ENCODE assay signal across 10 cellular contexts in genomic region chr13:96650301-96650886, GRCh38.
DNase-seq lines count a peak whose midpoint lies in the region; ATAC-seq and TF ChIP-seq lines count a peak whose summit lies in the region.
"Had no signal": no experiment of that assay in that cellular context is flagged by ENCODE, and none has a peak within 500 bp of the region (broad histone marks: within the 10 kb centered on the region; RNA-seq: fewer than 3 reads in every experiment).

No MANE protein-coding gene starts in this region.

- peak; percentile 81 for ATAC-seq in GM21825 (IDR thresholded peaks at IDR 0.05; ENCODE audit: unreplicated experiment)
- peak; percentile 50 for ATAC-seq in HG03558 (IDR thresholded peaks at IDR 0.05; ENCODE audit: extremely low read depth, unreplicated experiment)
- ATAC-seq in stimulated activated naive CD8-positive, alpha-beta T cell treated with anti-CD3 and anti-CD28 coated beads, Interleukin-15, amount 100 ng/mL, for 72 hours = no peak

- no peak overlapping the region for H3K4me3 ChIP-seq in fibroblast of mammary gland (ENCODE audit: control insufficient read depth, low read depth, low read length)

- POLR2A ChIA-PET in GM10248 (lab: Yijun Ruan, JAX) = no interaction called here

- H3K4me1 Mint-ChIP-seq in stimulated activated naive CD8-positive, alpha-beta T cell treated with anti-CD3 and anti-CD28 coated beads, Interleukin-15, amount 100 ng/mL, for 72 hours = no peaks in the 10 kb centered on the region

- CTCF ChIA-PET in GM10248 (lab: Yijun Ruan, JAX) = interaction anchor here (1.0 to 1.2 kb wide), 2 partner anchors 20 to 35 kb away, joined by 3 read pairs; no protein-coding TSS in a partner anchor

- TF ChIP-seq CTCF in GM10248 (IDR thresholded peaks at IDR 0.05; ENCODE audit: control extremely low read depth, extremely low read depth, low read depth, missing control alignments) (no peak), fibroblast of mammary gland (conservative IDR thresholded peaks at IDR 0.05; ENCODE audit: control insufficient read depth, insufficient read depth, low read depth, low read length) (peak; percentile 11)

- H3K27ac Mint-ChIP-seq in stimulated activated naive CD8-positive, alpha-beta T cell treated with anti-CD3 and anti-CD28 coated beads, Interleukin-15, amount 100 ng/mL, for 72 hours = no peak overlapping the region

- DNase-seq in GM10248 (ENCODE audit: extremely low spot score) = peak; percentile 4
- peak; percentile 89 for DNase-seq in fibroblast of mammary gland (ENCODE audit: low read depth)
- DNase-seq in NCI-H2081 (lab: John Stamatoyannopoulos, UW) = no peak
- DNase-seq in stimulated activated CD8-positive, alpha-beta memory T cell treated with anti-CD3 and anti-CD28 coated beads, Interleukin-4, amount 100 ng/mL, for 48 hours = no peak
- no peak for DNase-seq in stimulated activated naive CD8-positive, alpha-beta T cell treated with anti-CD3 and anti-CD28 coated beads, Interleukin-15, amount 100 ng/mL, for 72 hours
- no peak for DNase-seq in NCI-H748 (lab: John Stamatoyannopoulos, UW; ENCODE audit: unreplicated experiment)
- DNase-seq: aorta, BE2C had no signal

- no peak overlapping the region for H3K4me3 Mint-ChIP-seq in stimulated activated naive CD8-positive, alpha-beta T cell treated with anti-CD3 and anti-CD28 coated beads, Interleukin-15, amount 100 ng/mL, for 72 hours

- H3K27me3 Mint-ChIP-seq in stimulated activated naive CD8-positive, alpha-beta T cell treated with anti-CD3 and anti-CD28 coated beads, Interleukin-15, amount 100 ng/mL, for 72 hours = no peaks in the 10 kb centered on the region

- H3K9me3 Mint-ChIP-seq in stimulated activated naive CD8-positive, alpha-beta T cell treated with anti-CD3 and anti-CD28 coated beads, Interleukin-15, amount 100 ng/mL, for 72 hours = no peaks in the 10 kb centered on the region

Comparison
In these comparisons a context has a peak if more than half of its experiments do, and no peak if none do; other contexts are left out.
1. DNase-seq: peak in GM10248 (single experiment) and fibroblast of mammary gland (single experiment); none in NCI-H2081 (0 of 2), stimulated activated CD8-positive, alpha-beta memory T cell treated with anti-CD3 and anti-CD28 coated beads, Interleukin-4, amount 100 ng/mL, for 48 hours (single experiment), stimulated activated naive CD8-positive, alpha-beta T cell treated with anti-CD3 and anti-CD28 coated beads, Interleukin-15, amount 100 ng/mL, for 72 hours (0 of 2) and NCI-H748 (single experiment).